ENCODE assay signal across 8 cellular contexts in genomic region chr17:82450357-82451106, GRCh38. TPM values are rescaled to one million over a fixed set of nuclear protein-coding genes. Genes with fewer than 3 reads are reported as not detected.
DNase-seq lines count a peak whose midpoint lies in the region; ATAC-seq and TF ChIP-seq lines count a peak whose summit lies in the region.

CYBC1 (minus strand) TSS chr17:82450752; CDS start chr17:82449254, 1,498 bp downstream.

- no peaks in the 10 kb centered on the region for H3K9me3 Mint-ChIP-seq in naive thymus-derived CD4-positive, alpha-beta T cell
- H3K9me3 Mint-ChIP-seq in stimulated activated effector memory CD8-positive, alpha-beta T cell treated with anti-CD3 and anti-CD28 coated beads, Interleukin-12 subunit alpha, Interleukin-12 subunit beta, amount 100 ng/mL, for 72 hours = no peaks in the 10 kb centered on the region

- H3K36me3 Mint-ChIP-seq in naive thymus-derived CD4-positive, alpha-beta T cell = peaks cover 0 to 21% (median 0%) of the 10 kb centered on the region in 5 donors
- peaks cover 43% of the 10 kb centered on the region for H3K36me3 Mint-ChIP-seq in stimulated activated effector memory CD8-positive, alpha-beta T cell treated with anti-CD3 and anti-CD28 coated beads, Interleukin-12 subunit alpha, Interleukin-12 subunit beta, amount 100 ng/mL, for 72 hours

- peak within 1 kb of the TSS; percentile 81 for H3K27ac ChIP-seq in RWPE1
- H3K27ac ChIP-seq in naive thymus-derived CD4-positive, alpha-beta T cell (ENCODE audit: low read depth, low read length) = peak within 1 kb of the TSS; percentile 86

- H3K9me3 ChIP-seq in naive thymus-derived CD4-positive, alpha-beta T cell (ENCODE audit: control insufficient read depth in 2 of 3, low read length in 3 of 3) = no peaks in the 10 kb centered on the region

- H3K27me3 ChIP-seq in naive thymus-derived CD4-positive, alpha-beta T cell (ENCODE audit: control insufficient read depth in 2 of 2, insufficient read depth in 2 of 2, low read length in 2 of 2) = no peaks in the 10 kb centered on the region

- CTCF ChIA-PET in RWPE1 (lab: Yijun Ruan, JAX) = interaction anchor here (1.3 kb wide), 1 partner anchor 105 kb away, joined by 3 read pairs; no protein-coding TSS in a partner anchor
- CTCF ChIA-PET in naive thymus-derived CD4-positive, alpha-beta T cell (lab: Charles Lee) = no interaction called here

- POLR2A ChIA-PET in RWPE1 (lab: Yijun Ruan, JAX; ENCODE audit: low non-redundant PET) = no interaction called here
- POLR2A ChIA-PET in naive thymus-derived CD4-positive, alpha-beta T cell (lab: Charles Lee) = interaction anchor here (0.7 to 4.8 kb wide), 7 partner anchors 8 to 31 kb away, joined by 3 to 38 read pairs (median 7); partner anchors contain the start of gene NARF

- TF ChIP-seq CTCF in LNCaP clone FGC (IDR thresholded peaks at IDR 0.05; ENCODE audit: control insufficient read depth, extremely low read depth, insufficient read depth) = no peak
- no peak for TF ChIP-seq CTCF in RWPE1 (conservative IDR thresholded peaks at IDR 0.05; ENCODE audit: low read depth)

- H3K4me3 ChIP-seq in LNCaP clone FGC (ENCODE audit: low read depth, low read length) = peak within 1 kb of the TSS; percentile 87
- H3K4me3 ChIP-seq in naive thymus-derived CD4-positive, alpha-beta T cell (ENCODE audit: low read length) = peak within 1 kb of the TSS; percentile 92

- peak within 1 kb of the TSS; percentile 92 to 99 (median 97) for H3K27ac Mint-ChIP-seq in naive thymus-derived CD4-positive, alpha-beta T cell
- peak within 1 kb of the TSS; percentile 99 for H3K27ac Mint-ChIP-seq in stimulated activated effector memory CD8-positive, alpha-beta T cell treated with anti-CD3 and anti-CD28 coated beads, Interleukin-12 subunit alpha, Interleukin-12 subunit beta, amount 100 ng/mL, for 72 hours

- H3K4me3 Mint-ChIP-seq in naive thymus-derived CD4-positive, alpha-beta T cell = peak within 1 kb of the TSS; percentile 93 to 99 (median 98)
- peak within 1 kb of the TSS; percentile 99 for H3K4me3 Mint-ChIP-seq in stimulated activated effector memory CD8-positive, alpha-beta T cell treated with anti-CD3 and anti-CD28 coated beads, Interleukin-12 subunit alpha, Interleukin-12 subunit beta, amount 100 ng/mL, for 72 hours

- DNase-seq in DMS53 treated with DMSO at 0.1 percent for 48 hours (lab: John Stamatoyannopoulos, UW; ENCODE audit: unreplicated experiment) = peak; percentile 94
- DNase-seq in LNCaP clone FGC (ENCODE audit: low read depth) = peak; percentile 32
- peak; percentile 88 for DNase-seq in RWPE1 (ENCODE audit: low spot score)
- peak; percentile 91 to 93 for DNase-seq in activated T-helper 1 cell treated with anti-CD3 and anti-CD28 coated beads, Interleukin-2, amount 50 U/mL, for 16 hours (ENCODE audit: low read depth in 1 of 2, low spot score in 1 of 2)
- DNase-seq in fibroblast of gingiva (ENCODE audit: low read depth) = peak; percentile 95
- peak; percentile 88 to 97 (median 94) for DNase-seq in naive thymus-derived CD4-positive, alpha-beta T cell
- DNase-seq in stimulated activated effector memory CD8-positive, alpha-beta T cell treated with anti-CD3 and anti-CD28 coated beads, Interleukin-12 subunit alpha, Interleukin-12 subunit beta, amount 100 ng/mL, for 72 hours (ENCODE audit: low spot score in 2 of 2) = peak; percentile 92 to 96

- H3K4me1 ChIP-seq in naive thymus-derived CD4-positive, alpha-beta T cell (ENCODE audit: control insufficient read depth in 2 of 2, insufficient read depth in 2 of 2, low read length in 2 of 2) = peaks cover 14 to 22% of the 10 kb centered on the region in 2 donors

- no peaks in the 10 kb centered on the region for H3K27me3 Mint-ChIP-seq in naive thymus-derived CD4-positive, alpha-beta T cell

- intact Hi-C loops in naive thymus-derived CD4-positive, alpha-beta T cell (cut with micrococcal nuclease) = loop anchor here (1.0 to 10.0 kb wide), 7 partner anchors 8 to 416 kb away; partner anchors contain the start of genes NARF (in 2 of the 2), WDR45B (in 2 of the 2), DCXR (in 1 of the 2) and FOXK2 (in 1 of the 2)

- peaks cover 0 to 19% (median 0%) of the 10 kb centered on the region in 3 experiments for H3K36me3 ChIP-seq in naive thymus-derived CD4-positive, alpha-beta T cell (ENCODE audit: control insufficient read depth in 2 of 3, insufficient read depth in 3 of 3, low read length in 3 of 3)

- peak; percentile 59 for ATAC-seq in GM21825 (IDR thresholded peaks at IDR 0.05; ENCODE audit: unreplicated experiment)
- peak; percentile 91 for ATAC-seq in naive thymus-derived CD4-positive, alpha-beta T cell
- peak; percentile 85 for ATAC-seq in stimulated activated effector memory CD8-positive, alpha-beta T cell treated with anti-CD3 and anti-CD28 coated beads, Interleukin-12 subunit alpha, Interleukin-12 subunit beta, amount 100 ng/mL, for 72 hours

- H3K4me1 Mint-ChIP-seq in naive thymus-derived CD4-positive, alpha-beta T cell = peaks cover 22 to 49% (median 33%) of the 10 kb centered on the region in 7 donors
- peaks cover 45% of the 10 kb centered on the region for H3K4me1 Mint-ChIP-seq in stimulated activated effector memory CD8-positive, alpha-beta T cell treated with anti-CD3 and anti-CD28 coated beads, Interleukin-12 subunit alpha, Interleukin-12 subunit beta, amount 100 ng/mL, for 72 hours

RNA-seq across cellular contexts. Expression of gene CYBC1, which starts in this region (rescaled TPM):
- 100 to 1,000 TPM; 112 to 385 (median 199) TPM for total RNA-seq in naive thymus-derived CD4-positive, alpha-beta T cell
- polyA plus RNA-seq in naive thymus-derived CD4-positive, alpha-beta T cell = 100 to 1,000 TPM; 168 to 178 TPM

Comparison
In these comparisons a context has a peak if more than half of its experiments do, and no peak if none do; other contexts are left out.
1. Peak in every context shown above with its lines: DNase-seq, ATAC-seq, H3K4me3 ChIP-seq and H3K27ac ChIP-seq.
2. DNase-seq: peak in every context shown above with its lines; median percentile 95 in fibroblast of gingiva; 94 in DMS53 treated with DMSO at 0.1 percent for 48 hours; 94 in naive thymus-derived CD4-positive, alpha-beta T cell; 94 in stimulated activated effector memory CD8-positive, alpha-beta T cell treated with anti-CD3 and anti-CD28 coated beads, Interleukin-12 subunit alpha, Interleukin-12 subunit beta, amount 100 ng/mL, for 72 hours; 92 in activated T-helper 1 cell treated with anti-CD3 and anti-CD28 coated beads, Interleukin-2, amount 50 U/mL, for 16 hours; 88 in RWPE1; 32 in LNCaP clone FGC.